ENCODE assay signal across 15 cellular contexts in genomic region chr14:94051779-94052178, GRCh38. TPM values are rescaled to one million over a fixed set of nuclear protein-coding genes. Genes with fewer than 3 reads are reported as not detected.
A peak's percentile ranks its signal among the peaks of the same experiment; 100 is the strongest.
DNase-seq lines count a peak whose midpoint lies in the region; ATAC-seq and TF ChIP-seq lines count a peak whose summit lies in the region.
"Had no signal": no experiment of that assay in that cellular context is flagged by ENCODE, and none has a peak within 500 bp of the region (broad histone marks: within the 10 kb centered on the region; RNA-seq: fewer than 3 reads in every experiment).

No MANE protein-coding gene starts in this region.

- DNase-seq in stimulated activated naive CD8-positive, alpha-beta T cell treated with anti-CD3 and anti-CD28 coated beads, Interleukin-15, Interleukin-2, amounts not matched to agents 100 U/mL and 50 U/mL, for 24 hours, result peak; percentile 1
- DNase-seq in stimulated activated naive CD8-positive, alpha-beta T cell treated with anti-CD3 and anti-CD28 coated beads, Interleukin-15, amount 100 ng/mL, for 72 hours, result no peak
- DNase-seq in memory B cell (ENCODE audit: low spot score in 2 of 2) (no peak), vagina (ENCODE audit: extremely low spot score in 2 of 2) (peak; percentile 79 to 81), HCEC 1CT (no peak)
- DNase-seq: lower lobe of right lung; NCI-H187; NCI-H526 treated with DMSO at 0.1 percent for 48 hours; stimulated activated naive B cell treated with anti-CD40 and anti-IgM and Interleukin-4, amounts not matched to agents 10 μg/mL and 1 μg/mL and 100 μg/mL, for 72 hours had no signal

- H3K4me3 Mint-ChIP-seq in stimulated activated naive CD8-positive, alpha-beta T cell treated with anti-CD3 and anti-CD28 coated beads, Interleukin-15, amount 100 ng/mL, for 72 hours, result no peak overlapping the region
- H3K4me3 Mint-ChIP-seq in memory B cell, result no peak overlapping the region
- H3K4me3 Mint-ChIP-seq: B cell; stimulated activated naive B cell treated with anti-CD40 and anti-IgM and Interleukin-4, amounts not matched to agents 10 μg/mL and 1 μg/mL and 100 μg/mL, for 72 hours had no signal

- no peaks in the 10 kb centered on the region for H3K27me3 Mint-ChIP-seq in stimulated activated naive CD8-positive, alpha-beta T cell treated with anti-CD3 and anti-CD28 coated beads, Interleukin-15, amount 100 ng/mL, for 72 hours
- H3K27me3 Mint-ChIP-seq in memory B cell, result no peaks in the 10 kb centered on the region
- H3K27me3 Mint-ChIP-seq: B cell; stimulated activated naive B cell treated with anti-CD40 and anti-IgM and Interleukin-4, amounts not matched to agents 10 μg/mL and 1 μg/mL and 100 μg/mL, for 72 hours had no signal

- H3K4me1 Mint-ChIP-seq in stimulated activated naive CD8-positive, alpha-beta T cell treated with anti-CD3 and anti-CD28 coated beads, Interleukin-15, amount 100 ng/mL, for 72 hours, result peaks cover 16% of the 10 kb centered on the region
- no peaks in the 10 kb centered on the region for H3K4me1 Mint-ChIP-seq in memory B cell

- TF ChIP-seq POLR2A in vagina (IDR thresholded peaks at IDR 0.05), result no peak

- H3K27ac ChIP-seq in angular gyrus (ENCODE audit: low read depth, low read length) (peak overlapping the region; percentile 22), vagina (peak overlapping the region; percentile 44)
- H3K27ac ChIP-seq: lower lobe of right lung, neutrophil had no signal

- H3K9me3 ChIP-seq in vagina, result no peaks in the 10 kb centered on the region
- H3K9me3 ChIP-seq: lower lobe of right lung, neutrophil had no signal

- peaks cover 44% of the 10 kb centered on the region for H3K36me3 Mint-ChIP-seq in memory B cell

- H3K27me3 ChIP-seq in vagina, result no peaks in the 10 kb centered on the region
- H3K27me3 ChIP-seq: neutrophil had no signal

- peaks cover 5 to 97% of the 10 kb centered on the region in 2 donors for H3K36me3 ChIP-seq in vagina

- no peak overlapping the region for H3K4me3 ChIP-seq in vagina
- H3K4me3 ChIP-seq: lower lobe of right lung had no signal

- no peak for TF ChIP-seq CTCF in vagina (IDR thresholded peaks at IDR 0.05)

- no peaks in the 10 kb centered on the region for H3K9me3 Mint-ChIP-seq in stimulated activated naive CD8-positive, alpha-beta T cell treated with anti-CD3 and anti-CD28 coated beads, Interleukin-15, amount 100 ng/mL, for 72 hours
- no peaks in the 10 kb centered on the region for H3K9me3 Mint-ChIP-seq in memory B cell
- H3K9me3 Mint-ChIP-seq: stimulated activated naive B cell treated with anti-CD40 and anti-IgM and Interleukin-4, amounts not matched to agents 10 μg/mL and 1 μg/mL and 100 μg/mL, for 72 hours had no signal

- H3K4me1 ChIP-seq in vagina, result peaks cover 7% of the 10 kb centered on the region
- H3K4me1 ChIP-seq: lower lobe of right lung had no signal

- no peak overlapping the region for H3K27ac Mint-ChIP-seq in stimulated activated naive CD8-positive, alpha-beta T cell treated with anti-CD3 and anti-CD28 coated beads, Interleukin-15, amount 100 ng/mL, for 72 hours
- peak overlapping the region; percentile 36 for H3K27ac Mint-ChIP-seq in memory B cell
- H3K27ac Mint-ChIP-seq: B cell had no signal

- ATAC-seq in stimulated activated naive CD8-positive, alpha-beta T cell treated with anti-CD3 and anti-CD28 coated beads, Interleukin-15, Interleukin-2, amounts not matched to agents 100 U/mL and 50 U/mL, for 24 hours, result no peak
- no peak for ATAC-seq in stimulated activated naive CD8-positive, alpha-beta T cell treated with anti-CD3 and anti-CD28 coated beads, Interleukin-15, amount 100 ng/mL, for 72 hours
- ATAC-seq in memory B cell (ENCODE audit: low read depth) (no peak), GM19328 (IDR thresholded peaks at IDR 0.05; ENCODE audit: unreplicated experiment) (no peak), GM19395 (IDR thresholded peaks at IDR 0.05; ENCODE audit: unreplicated experiment) (no peak)
- ATAC-seq: lower lobe of right lung; stimulated activated naive B cell treated with anti-CD40 and anti-IgM and Interleukin-4, amounts not matched to agents 10 μg/mL and 1 μg/mL and 100 μg/mL, for 72 hours had no signal

- intact Hi-C loops in vagina (cut with DNase I), result no loop called here

RNA-seq across cellular contexts. Expression of gene OTUB2, which starts 25.6 kb away (rescaled TPM):
- total RNA-seq in vagina, result 1.7 TPM

RNA-seq across cellular contexts. Expression of gene DDX24, which starts 29.2 kb away (rescaled TPM):
- total RNA-seq in vagina, result 109 TPM

RNA-seq across cellular contexts. Expression of gene IFI27L1, which starts 29.3 kb away (rescaled TPM):
- 18.9 TPM for total RNA-seq in vagina

RNA-seq across cellular contexts. Expression of gene CCDC197, which starts 54.7 kb away (rescaled TPM):
- not detected for total RNA-seq in vagina
- total RNA-seq: B cell, HT1080, lower lobe of right lung had no signal

RNA-seq across cellular contexts. Expression of gene IFI27, which starts 58.8 kb away (rescaled TPM):
- 209 TPM for total RNA-seq in vagina

Comparison
In these comparisons a context has a peak if more than half of its experiments do, and no peak if none do; other contexts are left out.
1. DNase-seq: peak in stimulated activated naive CD8-positive, alpha-beta T cell treated with anti-CD3 and anti-CD28 coated beads, Interleukin-15, Interleukin-2, amounts not matched to agents 100 U/mL and 50 U/mL, for 24 hours (single experiment) and vagina (2 of 2); none in stimulated activated naive CD8-positive, alpha-beta T cell treated with anti-CD3 and anti-CD28 coated beads, Interleukin-15, amount 100 ng/mL, for 72 hours (0 of 2), memory B cell (0 of 2) and HCEC 1CT (single experiment).